Comparison of ENCODE assay signal across 8 cellular contexts in the genomic region with DNA sequence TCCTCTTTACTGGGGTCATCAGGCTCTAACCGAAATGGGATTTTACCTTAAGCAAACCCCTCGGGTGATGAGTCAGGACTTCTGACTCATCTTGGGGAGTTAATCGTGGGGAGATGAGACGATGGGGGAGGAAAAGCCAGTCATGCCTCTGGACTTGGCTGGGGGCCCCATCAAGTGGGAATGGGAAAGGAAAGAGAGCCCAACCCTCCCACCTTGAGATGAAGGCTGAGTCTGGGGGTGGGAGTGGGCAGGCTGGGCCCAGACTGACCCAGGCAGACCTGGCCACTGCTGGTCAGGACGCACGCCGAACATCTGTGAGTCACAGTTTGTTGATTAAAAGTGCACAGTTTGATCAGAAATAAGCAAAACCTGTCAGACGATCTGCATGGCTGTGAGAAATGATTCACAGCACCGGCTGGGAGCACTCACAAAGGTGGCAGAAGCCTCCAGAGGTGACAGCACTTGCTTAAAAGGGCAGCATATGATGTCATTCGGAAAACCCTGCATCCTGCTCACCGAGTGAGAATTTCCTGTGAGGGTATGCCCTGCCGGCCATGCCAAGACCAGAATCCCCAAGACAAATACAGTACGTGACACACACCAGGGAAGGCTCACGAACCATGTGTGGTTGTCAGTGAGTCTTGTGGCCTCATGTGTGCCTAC. TPM values are rescaled to one million over a fixed set of nuclear protein-coding genes. Genes with fewer than 3 reads are reported as not detected.
DNase-seq lines count a peak whose midpoint lies in the region; ATAC-seq and TF ChIP-seq lines count a peak whose summit lies in the region.

No MANE protein-coding gene starts in this region.

- H3K4me3 ChIP-seq in A673 (ENCODE audit: low read depth, low read length, poor library complexity, severe bottlenecking) (no peak overlapping the region), WI38 (ENCODE audit: low read depth, low read length) (peak overlapping the region; percentile 8; the same call in 1 of the 2 replicates)

- no TSS peak for BruUV-seq in A673 (replicated peaks; lab: Mats Ljungman, UMichigan)

- CTCF ChIA-PET in A673 (lab: Charles Lee): no interaction called here

- no peaks in the 10 kb centered on the region for H3K9me3 ChIP-seq in A673 (ENCODE audit: low read depth, low read length, poor library complexity, severe bottlenecking)

- H3K36me3 ChIP-seq in A673 (ENCODE audit: insufficient read depth, low read length, poor library complexity, severe bottlenecking): peaks cover 7% of the 10 kb centered on the region

- H3K27ac ChIP-seq in A673 (ENCODE audit: low read depth, low read length, poor library complexity, severe bottlenecking): no peak overlapping the region

- POLR2A ChIA-PET in A673 (lab: Charles Lee; ENCODE audit: low non-redundant PET): no interaction called here

- TF ChIP-seq CTCF in A673 (conservative IDR thresholded peaks at IDR 0.05; ENCODE audit: low read depth, low read length): no peak
- 0 out of 2 replicates have a peak, but pooled peaks have one; percentile 5 for TF ChIP-seq CTCF in WI38 (IDR thresholded peaks at IDR 0.05; ENCODE audit: low read depth, low read length)

- ATAC-seq in GM18868 (IDR thresholded peaks at IDR 0.05; ENCODE audit: unreplicated experiment): peak; percentile 73
- ATAC-seq in HG03039 (IDR thresholded peaks at IDR 0.05; ENCODE audit: unreplicated experiment): peak; percentile 61

- no peaks in the 10 kb centered on the region for H3K4me1 ChIP-seq in A673 (ENCODE audit: insufficient read depth, low read length, poor library complexity, severe bottlenecking)

- intact Hi-C loops in A673 (cut with micrococcal nuclease; ENCODE audit: unreplicated experiment): no loop called here

- no peaks in the 10 kb centered on the region for H3K27me3 ChIP-seq in A673 (replicated peaks; ENCODE audit: insufficient read depth, low read depth, low read length, poor library complexity)

- DNase-seq in A673 (ENCODE audit: low spot score) (peak; percentile 40), fibroblast of peridontal ligament (ENCODE audit: extremely low read depth) (peak; percentile 93), NCI-H446 (lab: John Stamatoyannopoulos, UW) (no peak), COR-L47 (lab: John Stamatoyannopoulos, UW) (no peak)
- peak; percentile 2 to 5 for DNase-seq in stimulated activated CD4-positive, alpha-beta T cell treated with anti-CD3 and anti-CD28 coated beads, Interleukin-1b, Interleukin-23, amount 100 ng/mL, for 4 hours (ENCODE audit: low read depth in 2 of 2)

RNA-seq across cellular contexts. Expression of a gene that starts 50.0 kb away (rescaled TPM):
- 36.3 and 40.8 TPM in 2 replicates for total RNA-seq in A673 (2021)

Comparison
In these comparisons a context has a peak if more than half of its experiments do, and no peak if none do; other contexts are left out.
1. DNase-seq: peak in A673 (single experiment), fibroblast of peridontal ligament (single experiment) and stimulated activated CD4-positive, alpha-beta T cell treated with anti-CD3 and anti-CD28 coated beads, Interleukin-1b, Interleukin-23, amount 100 ng/mL, for 4 hours (2 of 2); none in NCI-H446 (0 of 2) and COR-L47 (single experiment).